Comparison of ENCODE assay signal across 1 cellular context in the genomic region with DNA sequence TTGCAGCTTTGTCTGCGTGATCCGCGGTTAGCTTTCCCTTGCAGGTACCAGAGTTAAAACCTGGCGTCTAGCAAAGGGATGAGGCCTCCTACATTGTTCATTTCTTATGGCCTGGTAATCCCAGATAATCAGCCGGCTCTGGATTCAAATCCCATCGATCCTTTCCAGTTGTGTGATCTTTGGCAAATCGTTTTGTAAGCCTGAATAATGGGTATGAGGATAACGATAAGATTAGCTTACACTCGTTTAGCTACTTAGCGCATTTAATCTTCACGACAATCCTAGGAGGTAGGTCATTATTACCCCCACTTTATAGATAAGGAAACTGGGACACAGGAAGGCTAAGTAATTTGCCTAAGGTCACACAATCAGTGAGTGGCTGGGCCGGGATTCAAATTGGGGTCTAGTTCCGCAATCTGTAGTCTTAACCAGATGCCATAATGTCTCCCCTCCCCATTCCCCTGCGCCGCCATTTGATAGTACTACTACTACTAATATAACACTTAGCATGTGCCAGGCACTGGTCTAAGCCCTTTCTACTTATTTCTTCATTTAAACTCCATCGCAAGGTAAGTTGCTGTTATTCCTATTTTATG.
TF ChIP-seq lines count a peak whose summit lies in the region.

No MANE protein-coding gene starts in this region.

TF ChIP-seq in K562, 482 proteins besides CTCF, POLR2A, EP300 and RAD21:
- no peak for TF ChIP-seq DNMT1 (IDR thresholded peaks at IDR 0.05)
- TF ChIP-seq KDM1A (IDR thresholded peaks at IDR 0.05), result peak; percentile 74
